Comparison of ENCODE assay signal across 31 cellular contexts in genomic region chr10:119438717-119439116, GRCh38.
"Had no signal": no experiment of that assay in that cellular context is flagged by ENCODE, and none has a peak within 500 bp of the region (broad histone marks: within the 10 kb centered on the region; RNA-seq: fewer than 3 reads in every experiment).

No MANE protein-coding gene starts in this region.

- H3K9me3 ChIP-seq: adrenal gland, body of pancreas, colonic mucosa had no signal

- FAIRE-seq: endometrium, frontal cortex had no signal

- H3K27ac Mint-ChIP-seq: activated CD4-positive, alpha-beta memory T cell treated with anti-CD3 and anti-CD28 coated beads for 36 hours; activated CD8-positive, alpha-beta memory T cell treated with anti-CD3 and anti-CD28 coated beads, Interleukin-2, amount 10 ng/mL, durations not matched to agents 7 days and 5 days; activated CD8-positive, alpha-beta T cell treated with anti-CD3 and anti-CD28 coated beads, Interleukin-2, amount 10 ng/mL, durations not matched to agents 7 days and 5 days; activated naive CD4-positive, alpha-beta T cell treated with anti-CD3 and anti-CD28 coated beads for 36 hours; activated naive CD4-positive, alpha-beta T cell treated with anti-CD3 and anti-CD28 coated beads, Interleukin-2, amount 50 U/mL, for 24 hours; activated naive CD8-positive, alpha-beta T cell treated with anti-CD3 and anti-CD28 coated beads for 36 hours; activated naive CD8-positive, alpha-beta T cell treated with anti-CD3 and anti-CD28 coated beads, Interleukin-2, amount 50 U/mL, for 24 hours; activated T-helper 1 cell treated with anti-CD3 and anti-CD28 coated beads, Interleukin-12 subunit alpha, Interleukin-12 subunit beta, Interleukin-2, Interleukin-4 antibody, amounts not matched to agents 30 ng/mL and 10 ng/mL and 1 ng/mL, durations not matched to agents 14 hours and 24 hours and 36 hours; activated T-helper 2 cell treated with anti-CD3 and anti-CD28 coated beads, Interferon-gamma antibody, Interleukin-2, Interleukin-4, amounts not matched to agents 10 μg/mL and 5 μg/mL and 100 μg/mL, durations not matched to agents 14 hours and 24 hours and 36 hours; WTC11 had no signal

- H3K4me1 Mint-ChIP-seq: activated CD8-positive, alpha-beta memory T cell treated with anti-CD3 and anti-CD28 coated beads, Interleukin-2, amount 10 ng/mL, durations not matched to agents 7 days and 5 days; WTC11 had no signal

- ATAC-seq: activated CD8-positive, alpha-beta memory T cell treated with anti-CD3 and anti-CD28 coated beads, Interleukin-2, amount 10 ng/mL, durations not matched to agents 7 days and 5 days; activated CD8-positive, alpha-beta T cell treated with anti-CD3 and anti-CD28 coated beads, Interleukin-2, amount 10 ng/mL, durations not matched to agents 7 days and 5 days; activated naive CD8-positive, alpha-beta T cell treated with anti-CD3 and anti-CD28 coated beads, Interleukin-2, amount 50 U/mL, for 24 hours; body of pancreas; esophagus mucosa; WTC11 had no signal

- H3K4me3 ChIP-seq: adrenal gland, body of pancreas, colonic mucosa had no signal

- DNase-seq: activated CD4-positive, alpha-beta memory T cell treated with anti-CD3 and anti-CD28 coated beads for 36 hours; activated CD4-positive, alpha-beta T cell treated with anti-CD3 and anti-CD28 coated beads for 1 hour; activated CD4-positive, alpha-beta T cell treated with anti-CD3 and anti-CD28 coated beads for 4 hours; activated CD8-positive, alpha-beta memory T cell treated with anti-CD3 and anti-CD28 coated beads, Interleukin-2, amount 10 ng/mL, durations not matched to agents 7 days and 5 days; activated CD8-positive, alpha-beta memory T cell treated with anti-CD3 and anti-CD28 coated beads, Interleukin-2, amount 50 U/mL, for 4 hours; activated CD8-positive, alpha-beta T cell treated with anti-CD3 and anti-CD28 coated beads, Interleukin-2, amount 10 ng/mL, durations not matched to agents 7 days and 5 days; activated effector memory CD4-positive, alpha-beta T cell treated with anti-CD3 and anti-CD28 coated beads, Interleukin-2, amount 50 U/mL, for 16 hours; activated naive CD4-positive, alpha-beta T cell treated with anti-CD3 and anti-CD28 coated beads for 36 hours; activated naive CD8-positive, alpha-beta T cell treated with anti-CD3 and anti-CD28 coated beads for 36 hours; activated naive CD8-positive, alpha-beta T cell treated with anti-CD3 and anti-CD28 coated beads, Interleukin-2, amount 50 U/mL, for 24 hours; activated T-cell treated with anti-CD3 and anti-CD28 coated beads, Interleukin-2, amount 50 U/mL, for 1 hour; activated T-cell treated with anti-CD3 and anti-CD28 coated beads, Interleukin-2, amount 50 U/mL, for 48 hours; adrenal gland; amygdala; aorta; body of pancreas; central memory CD4-positive, alpha-beta T cell; cerebellar nuclear complex; colonic mucosa; effector CD8-positive, alpha-beta T cell; foreskin fibroblast; glutamatergic neuron; T-helper 2 cell had no signal

- H3K27ac ChIP-seq: adrenal gland, body of pancreas, colonic mucosa, VCaP had no signal

- H3K4me3 Mint-ChIP-seq: activated CD4-positive, alpha-beta memory T cell treated with anti-CD3 and anti-CD28 coated beads for 36 hours; activated CD8-positive, alpha-beta memory T cell treated with anti-CD3 and anti-CD28 coated beads, Interleukin-2, amount 10 ng/mL, durations not matched to agents 7 days and 5 days; activated CD8-positive, alpha-beta T cell treated with anti-CD3 and anti-CD28 coated beads, Interleukin-2, amount 10 ng/mL, durations not matched to agents 7 days and 5 days; activated naive CD4-positive, alpha-beta T cell treated with anti-CD3 and anti-CD28 coated beads for 36 hours; activated naive CD4-positive, alpha-beta T cell treated with anti-CD3 and anti-CD28 coated beads, Interleukin-2, amount 50 U/mL, for 24 hours; activated naive CD8-positive, alpha-beta T cell treated with anti-CD3 and anti-CD28 coated beads for 36 hours; activated naive CD8-positive, alpha-beta T cell treated with anti-CD3 and anti-CD28 coated beads, Interleukin-2, amount 50 U/mL, for 24 hours; activated T-helper 1 cell treated with anti-CD3 and anti-CD28 coated beads, Interleukin-12 subunit alpha, Interleukin-12 subunit beta, Interleukin-2, Interleukin-4 antibody, amounts not matched to agents 30 ng/mL and 10 ng/mL and 1 ng/mL, durations not matched to agents 14 hours and 24 hours and 36 hours; WTC11 had no signal

- H3K27me3 Mint-ChIP-seq: activated CD4-positive, alpha-beta memory T cell treated with anti-CD3 and anti-CD28 coated beads for 36 hours; activated CD8-positive, alpha-beta memory T cell treated with anti-CD3 and anti-CD28 coated beads, Interleukin-2, amount 10 ng/mL, durations not matched to agents 7 days and 5 days; activated naive CD4-positive, alpha-beta T cell treated with anti-CD3 and anti-CD28 coated beads, Interleukin-2, amount 50 U/mL, for 24 hours; activated naive CD8-positive, alpha-beta T cell treated with anti-CD3 and anti-CD28 coated beads for 36 hours; activated naive CD8-positive, alpha-beta T cell treated with anti-CD3 and anti-CD28 coated beads, Interleukin-2, amount 50 U/mL, for 24 hours had no signal

- H3K36me3 ChIP-seq: colonic mucosa had no signal

- H3K4me1 ChIP-seq: adrenal gland, body of pancreas, colonic mucosa had no signal
